In the genomic region with DNA sequence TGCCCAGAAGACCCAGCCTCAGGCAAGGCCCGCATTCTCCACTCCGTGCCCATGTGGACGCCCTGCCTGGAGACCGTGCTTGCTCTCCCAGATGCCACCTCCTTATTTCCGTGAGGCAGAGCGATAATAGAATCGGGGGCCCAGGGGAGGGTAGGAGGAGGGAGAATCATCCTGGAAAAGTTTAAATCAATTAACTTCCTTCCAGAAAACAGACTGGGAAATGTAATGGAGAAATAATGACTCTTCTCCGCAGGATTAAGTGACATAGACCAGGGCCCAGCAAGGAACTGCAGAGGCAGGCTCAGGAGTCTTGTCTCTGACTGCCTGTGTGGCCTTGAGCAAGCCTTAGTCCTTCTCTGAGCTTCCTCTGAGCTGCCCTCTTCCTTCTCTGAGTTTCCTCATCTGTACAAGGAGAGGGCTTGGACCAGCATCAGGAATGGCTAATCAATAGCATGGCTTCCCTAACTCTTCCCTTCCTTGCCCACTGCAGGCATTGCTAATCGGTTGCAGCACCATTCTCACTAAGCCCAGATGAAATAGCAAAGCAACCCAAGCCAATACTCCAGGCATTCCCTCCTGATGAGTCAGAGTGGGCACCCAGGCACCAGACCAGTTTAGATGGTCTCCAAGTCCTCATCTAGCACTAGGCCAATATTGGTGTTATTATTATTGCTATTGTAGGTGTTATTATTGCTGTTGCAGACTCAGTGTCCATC, we compare ENCODE assay signal across 28 cellular contexts. TPM values are rescaled to one million over a fixed set of nuclear protein-coding genes. Genes with fewer than 3 reads are reported as not detected.
DNase-seq lines count a peak whose midpoint lies in the region; ATAC-seq, FAIRE-seq and TF ChIP-seq lines count a peak whose summit lies in the region.
"Had no signal": no experiment of that assay in that cellular context is flagged by ENCODE, and none has a peak within 500 bp of the region (broad histone marks: within the 10 kb centered on the region; RNA-seq: fewer than 3 reads in every experiment).

No MANE protein-coding gene starts in this region.

- no peak overlapping the region for H3K27ac ChIP-seq in HepG2 (ENCODE audit: extremely low read length, insufficient read depth, low read length)
- no peak overlapping the region for H3K27ac ChIP-seq in right lobe of liver
- no peak overlapping the region for H3K27ac ChIP-seq in K562 (ENCODE audit: extremely low read depth, low read depth, low read length)
- H3K27ac ChIP-seq: BLaER1, GM23248 had no signal

- peaks cover 6% of the 10 kb centered on the region for H3K9me1 ChIP-seq in K562 (ENCODE audit: control insufficient read depth, insufficient read depth, low read length)

- WGBS in HepG2 (ENCODE audit: low lambda C conversion rate): 57% methylated on average over 9 of the region's 9 CpGs
- WGBS in right lobe of liver (ENCODE audit: insufficient coverage, low coverage, low lambda C conversion rate, missing lambda C conversion rate): 81% methylated on average over 8 of the region's 9 CpGs
- 0% methylated on average over 6 of the region's 9 CpGs for WGBS in K562 (ENCODE audit: insufficient coverage, low coverage, missing lambda C conversion rate)

- H3K36me3 ChIP-seq in HepG2 (replicated peaks in 1 of 2; ENCODE audit: control insufficient read depth in 1 of 2, insufficient read depth in 2 of 2, low read length in 2 of 2) (no peaks in the 10 kb centered on the region), right lobe of liver (no peaks in the 10 kb centered on the region), K562 (ENCODE audit: control insufficient read depth, insufficient read depth, low read length) (no peaks in the 10 kb centered on the region)
- H3K36me3 ChIP-seq: BLaER1 had no signal

- no peak for FAIRE-seq in HepG2 (lab: Jason Lieb, UNC)
- no peak for FAIRE-seq in K562 (lab: Jason Lieb, UNC)
- FAIRE-seq in urothelium cell line (lab: Jason Lieb, UNC): no peak
- FAIRE-seq in GM12892 (lab: Jason Lieb, UNC): no peak
- FAIRE-seq: GM19239 had no signal

- H2AFZ ChIP-seq in HepG2 (ENCODE audit: low read length): no peak overlapping the region
- no peak overlapping the region for H2AFZ ChIP-seq in K562 (ENCODE audit: low read depth, low read length)
- H2AFZ ChIP-seq: GM23248 had no signal

- ATAC-seq in HepG2 (no peak), right lobe of liver (no peak), K562 (no peak), esophagus mucosa (no peak)
- ATAC-seq: T-helper 17 cell had no signal

- in situ Hi-C loops in HepG2 (cut with HindIII; ENCODE audit: extremely low pct_ligation_motif_present, low pct_unique_long_range_greater_than_20kb) (no loop called here), K562 (cut with MboI) (no loop called here)

- TF ChIP-seq CTCF in HepG2 (CRISPR knock-in tag; IDR thresholded peaks at IDR 0.05) (no peak), right lobe of liver (IDR thresholded peaks at IDR 0.05) (no peak), K562 (IDR thresholded peaks at IDR 0.05 in 2 of 3, conservative IDR thresholded peaks at IDR 0.05 in 1 of 3; ENCODE audit: insufficient read depth in 2 of 3, low read depth in 1 of 3, low read length in 3 of 3) (no peak)

- H4K20me1 ChIP-seq in HepG2 (ENCODE audit: insufficient read depth, low read length) (no peaks in the 10 kb centered on the region), K562 (replicated peaks; ENCODE audit: control insufficient read depth, insufficient read depth, low read length) (peaks cover 5% of the 10 kb centered on the region; the same call in 1 of the 2 replicates)
- H4K20me1 ChIP-seq: BLaER1 had no signal

- H3K9ac ChIP-seq in HepG2 (ENCODE audit: insufficient read depth, low read depth, low read length) (no peak overlapping the region), K562 (ENCODE audit: insufficient read depth in 1 of 2, low read depth in 2 of 2, low read length in 2 of 2) (no peak overlapping the region)
- H3K9ac ChIP-seq: BLaER1, GM23248 had no signal

- intact Hi-C loops in HepG2 (cut with micrococcal nuclease; ENCODE audit: unreplicated experiment): no loop called here
- intact Hi-C loops in right lobe of liver (cut with DNase I): no loop called here
- intact Hi-C loops in K562 (cut with micrococcal nuclease): no loop called here

- no peaks in the 10 kb centered on the region for H3K79me2 ChIP-seq in HepG2 (ENCODE audit: insufficient read depth, low read length)
- no peaks in the 10 kb centered on the region for H3K79me2 ChIP-seq in K562 (ENCODE audit: control insufficient read depth, insufficient read depth, low read length)

- BruUV-seq in HepG2 (replicated peaks; lab: Mats Ljungman, UMichigan) (no TSS peak), K562 (replicated peaks; lab: Mats Ljungman, UMichigan) (no TSS peak)

- POLR2A ChIA-PET in HepG2 (lab: Yijun Ruan, JAX) (interaction anchor here (1.3 kb wide), 1 partner anchor 9 kb away, joined by 3 read pairs; no protein-coding TSS in a partner anchor), K562 (lab: Yijun Ruan, JAX) (no interaction called here)

- peaks cover 0 to 1% of the 10 kb centered on the region in 2 experiments; a peak in 2 of 5 replicates for H3K27me3 ChIP-seq in HepG2 (ENCODE audit: control insufficient read depth in 1 of 2, insufficient read depth in 2 of 2, low read length in 2 of 2)
- no peaks in the 10 kb centered on the region for H3K27me3 ChIP-seq in right lobe of liver
- peaks cover 0 to 20% of the 10 kb centered on the region in 2 experiments; a peak in 1 of 5 replicates for H3K27me3 ChIP-seq in K562 (ENCODE audit: control insufficient read depth in 2 of 2, insufficient read depth in 2 of 2, low read length in 2 of 2)
- H3K27me3 ChIP-seq: BLaER1 had no signal

- TF ChIP-seq POLR2A in HepG2 (IDR thresholded peaks at IDR 0.05; ENCODE audit: insufficient read depth in 1 of 2, low read depth in 2 of 2, low read length in 2 of 2): no peak
- TF ChIP-seq POLR2A in right lobe of liver (IDR thresholded peaks at IDR 0.05): no peak
- no peak for TF ChIP-seq POLR2A in K562 (conservative IDR thresholded peaks at IDR 0.05)
- no peak for TF ChIP-seq POLR2A in GM12892 (IDR thresholded peaks at IDR 0.05; ENCODE audit: low read depth, low read length)

- H3K9me3 ChIP-seq in HepG2 (ENCODE audit: low read length): no peaks in the 10 kb centered on the region
- H3K9me3 ChIP-seq in right lobe of liver: no peaks in the 10 kb centered on the region
- no peaks in the 10 kb centered on the region for H3K9me3 ChIP-seq in K562 (replicated peaks; ENCODE audit: control insufficient read depth, insufficient read depth, low read depth, low read length)
- H3K9me3 ChIP-seq: BLaER1 had no signal

- TF ChIP-seq EP300 in HepG2 (IDR thresholded peaks at IDR 0.05; ENCODE audit: low read depth in 2 of 2, low read length in 2 of 2) (no peak), HepG2 (CRISPR knock-in tag; IDR thresholded peaks at IDR 0.05; ENCODE audit: borderline replicate concordance) (no peak), K562 (IDR thresholded peaks at IDR 0.05; ENCODE audit: low read length) (no peak)

- DNase-seq in HepG2 (ENCODE audit: low spot score): no peak
- no peak for DNase-seq in right lobe of liver
- DNase-seq in LHCN-M2 (ENCODE audit: low read depth): peak; percentile 9
- no peak for DNase-seq in K562 (ENCODE audit: extremely low read depth in 1 of 4, low spot score in 3 of 4)
- DNase-seq in urothelium cell line (ENCODE audit: low spot score): peak; percentile 21
- no peak for DNase-seq in GM12892 (ENCODE audit: insufficient read length)
- no peak for DNase-seq in NCI-H187 treated with DMSO at 0.1 percent for 48 hours (lab: John Stamatoyannopoulos, UW)
- DNase-seq: 8988T; ACHN; CD4-positive, CD25-positive, alpha-beta regulatory T cell; DMS153; GF-D8; GM23248; H7; HFFc6; Kasumi-1; MM.1S; NCI-H2081; NCI-H226; NCI-H510A; NCI-H69; RPMI8226; SHP77; SW 1271; T-helper 17 cell had no signal

- no peak overlapping the region for H3K4me2 ChIP-seq in HepG2 (ENCODE audit: low read depth, low read length)
- no peak overlapping the region for H3K4me2 ChIP-seq in K562 (ENCODE audit: insufficient read depth, low read length)
- H3K4me2 ChIP-seq: BLaER1 had no signal

- TF ChIP-seq RAD21 in HepG2 (CRISPR knock-in tag; IDR thresholded peaks at IDR 0.05) (no peak), K562 (CRISPR knock-in tag; conservative IDR thresholded peaks at IDR 0.05 in 1 of 2, IDR thresholded peaks at IDR 0.05 in 1 of 2) (no peak)

- H3K4me1 ChIP-seq in HepG2 (ENCODE audit: insufficient read depth, low read length) (peaks cover 16% of the 10 kb centered on the region), right lobe of liver (peaks cover 0 to 10% (median 3%) of the 10 kb centered on the region in 4 donors), K562 (replicated peaks in 1 of 2; ENCODE audit: control insufficient read depth in 2 of 2, insufficient read depth in 2 of 2, low read length in 2 of 2) (peaks cover 8 to 9% of the 10 kb centered on the region in 2 experiments; a peak in 3 of 5 replicates)

- H3K4me3 ChIP-seq in HepG2 (replicated peaks in 1 of 3; ENCODE audit: insufficient read depth in 1 of 3, low read depth in 2 of 3, low read length in 3 of 3) (no peak overlapping the region), right lobe of liver (no peak overlapping the region), K562 (no peak overlapping the region)
- H3K4me3 ChIP-seq: BLaER1, GM23248 had no signal

- CTCF ChIA-PET in HepG2 (lab: Yijun Ruan, JAX; ENCODE audit: low intra/inter-chr PET ratio, low total read pairs): no interaction called here
- CTCF ChIA-PET in K562 (lab: Yijun Ruan, JAX; ENCODE audit: low intra/inter-chr PET ratio): no interaction called here

RNA-seq across cellular contexts. Expression of a gene that starts 11.3 kb away (rescaled TPM):
- 7.2 and 9.6 TPM in 2 replicates for total RNA-seq in HepG2 (2016; rRNA removed; fragmentation: Illumina TruSeq; extraction: Trizol)
- total RNA-seq in HepG2 (2016; cell fraction: cytosol; rRNA removed; fragmentation: Illumina TruSeq; extraction: Trizol; ENCODE audit: low read depth): 1.9 and 2.5 TPM in 2 replicates
- total RNA-seq in HepG2 (2016; cell fraction: insoluble cytoplasmic fraction; rRNA removed; fragmentation: Illumina TruSeq; extraction: Trizol): 5.6 and 8.3 TPM in 2 replicates
- total RNA-seq in HepG2 (2016; cell fraction: membrane; rRNA removed; fragmentation: Illumina TruSeq; extraction: Trizol): 7.5 TPM in 2 replicates
- 7.0 and 7.5 TPM in 2 replicates for total RNA-seq in HepG2 (2016; cell fraction: nucleus; rRNA removed; fragmentation: Illumina TruSeq; extraction: Trizol)
- 2.7 and 3.7 TPM in 2 replicates for polyA plus RNA-seq in HepG2 (2011; rRNA removed)
- polyA plus RNA-seq in HepG2 (2011; cell fraction: cytosol; rRNA removed): 2.0 and 3.0 TPM in 2 replicates
- 3.8 and 4.7 TPM in 2 replicates for polyA plus RNA-seq in HepG2 (2011; cell fraction: nucleus; rRNA removed)
- 2.5 and 2.9 TPM in 2 replicates for polyA plus RNA-seq in HepG2 (2012)
- 2.5 and 2.6 TPM in 2 replicates for polyA plus RNA-seq in HepG2 (2016; cell fraction: cytosol; fragmentation: Illumina TruSeq; extraction: Trizol; ENCODE audit: low read depth)
- polyA plus RNA-seq in HepG2 (2016; cell fraction: insoluble cytoplasmic fraction; fragmentation: Illumina TruSeq; extraction: Trizol; ENCODE audit: low read depth): 9.4 and 11.8 TPM in 2 replicates
- 8.4 and 9.5 TPM in 2 replicates for polyA plus RNA-seq in HepG2 (2016; cell fraction: membrane; fragmentation: Illumina TruSeq; extraction: Trizol; ENCODE audit: low read depth)
- 9.3 and 9.9 TPM in 2 replicates for polyA plus RNA-seq in HepG2 (2016; cell fraction: nucleus; fragmentation: Illumina TruSeq; extraction: Trizol; ENCODE audit: insufficient read depth, low read depth)
- polyA minus RNA-seq in HepG2 (2011; rRNA and poly(A)+ RNA removed; ENCODE audit: low replicate concordance): 2.9 and 8.9 TPM in 2 replicates
- polyA minus RNA-seq in HepG2 (2011; cell fraction: cytosol; rRNA and poly(A)+ RNA removed): 3.6 and 4.0 TPM in 2 replicates
- polyA minus RNA-seq in HepG2 (2011; cell fraction: nucleus; rRNA and poly(A)+ RNA removed): 7.9 and 8.2 TPM in 2 replicates
- total RNA-seq in right lobe of liver: 1 to 10 TPM in 5 of 6 experiments, under 1 TPM in 1; 0.34 to 4.3 (median 1.2) TPM
- 1.2 and 1.7 TPM in 2 replicates for total RNA-seq in LHCN-M2 (2014; rRNA removed)
- polyA plus RNA-seq in LHCN-M2 (2012): 0.68 TPM
- total RNA-seq in K562 (2011; cell fraction: chromatin; rRNA removed; ENCODE audit: low replicate concordance): 0.21 TPM in 1 of 2 replicates, not detected in the other
- 0.33 and 0.39 TPM in 2 replicates for total RNA-seq in K562 (2011; cell fraction: nucleolus; rRNA removed)
- total RNA-seq in K562 (2011; cell fraction: nucleoplasm; rRNA removed): not detected in 2 replicates
- 0.14 and 0.49 TPM in 2 replicates for total RNA-seq in K562 (2014; rRNA removed)
- total RNA-seq in K562 (2014; rRNA removed; fragmentation: Illumina TruSeq; extraction: Trizol): 0.06 and 0.07 TPM in 2 replicates
- total RNA-seq in K562 (2015; rRNA removed; fragmentation: Illumina TruSeq; extraction: Trizol): 0.26 and 0.36 TPM in 2 replicates
- total RNA-seq in K562 (2021): 0.29 and 0.83 TPM in 2 replicates
- polyA plus RNA-seq in K562 (2011; rRNA removed): 0.04 and 0.05 TPM in 2 replicates
- 0.10 and 0.46 TPM in 2 replicates for polyA plus RNA-seq in K562 (2011; cell fraction: cytosol; rRNA removed)
- 0.06 and 0.18 TPM in 2 replicates for polyA plus RNA-seq in K562 (2011; cell fraction: nucleus; rRNA removed)
- 0.35 and 0.40 TPM in 2 replicates for polyA plus RNA-seq in K562 (2012)
- polyA plus RNA-seq in K562 (2014; fragmentation: Illumina TruSeq; extraction: Trizol): 0.10 and 0.18 TPM in 2 replicates
- under 1 TPM in 1 of 2 experiments, not detected in 1; 0.03 TPM for polyA plus RNA-seq in K562 (2014; fragmentation: Nextera tagmentation; extraction: Ambion mirVana)
- polyA plus RNA-seq in K562 (2014; rRNA removed): 0.11 and 0.36 TPM in 2 replicates
- polyA minus RNA-seq in K562 (2011; rRNA and poly(A)+ RNA removed): 0.06 TPM in 1 of 2 replicates, not detected in the other
- polyA minus RNA-seq in K562 (2011; cell fraction: cytosol; rRNA and poly(A)+ RNA removed): 0.29 TPM in 1 of 2 replicates, not detected in the other
- 0.40 and 0.56 TPM in 2 replicates for polyA minus RNA-seq in K562 (2011; cell fraction: nucleus; rRNA and poly(A)+ RNA removed)
- not detected for polyA plus RNA-seq in GM12892 (2012; ENCODE audit: missing spikeins)
- total RNA-seq in esophagus mucosa: 5.4 TPM
- polyA plus RNA-seq: GM23248 had no signal

Comparison
In these comparisons a context has a peak if more than half of its experiments do, and no peak if none do; other contexts are left out.
1. DNase-seq: peak in LHCN-M2 (single experiment) and urothelium cell line (single experiment); none in HepG2 (single experiment), right lobe of liver (0 of 3), K562 (0 of 4), GM12892 (single experiment) and NCI-H187 treated with DMSO at 0.1 percent for 48 hours (single experiment).